8 cellular contexts compared by ENCODE assay signal in genomic region chr15:71295242-71296031, GRCh38.
DNase-seq lines count a peak whose midpoint lies in the region; ATAC-seq and TF ChIP-seq lines count a peak whose summit lies in the region.
"Had no signal": no experiment of that assay in that cellular context is flagged by ENCODE, and none has a peak within 500 bp of the region (broad histone marks: within the 10 kb centered on the region; RNA-seq: fewer than 3 reads in every experiment).

No MANE protein-coding gene starts in this region.

- H3K4me3 ChIP-seq in RWPE2 (ENCODE audit: severe bottlenecking) (no peak overlapping the region), fibroblast of villous mesenchyme (ENCODE audit: low read depth, low read length) (no peak overlapping the region), sigmoid colon (no peak overlapping the region)

- peaks cover 24% of the 10 kb centered on the region for H3K36me3 ChIP-seq in RWPE2 (ENCODE audit: low read depth)
- H3K36me3 ChIP-seq in sigmoid colon = no peaks in the 10 kb centered on the region

- intact Hi-C loops in sigmoid colon (cut with DNase I) = no loop called here

- H3K27me3 ChIP-seq in RWPE2 (ENCODE audit: insufficient read depth, poor library complexity, severe bottlenecking) (no peaks in the 10 kb centered on the region), sigmoid colon (no peaks in the 10 kb centered on the region)

- POLR2A ChIA-PET in HEK293T (lab: Yijun Ruan, JAX) = interaction anchor here (1.0 to 1.5 kb wide), 2 partner anchors 16 to 25 kb away, joined by 3 to 4 read pairs; no protein-coding TSS in a partner anchor

- TF ChIP-seq POLR2A in sigmoid colon (IDR thresholded peaks at IDR 0.05) = no peak

- H3K4me1 ChIP-seq in RWPE2 (ENCODE audit: insufficient read depth, poor library complexity, severe bottlenecking) = peaks cover 53% of the 10 kb centered on the region
- H3K4me1 ChIP-seq in sigmoid colon = peaks cover 0 to 22% (median 13%) of the 10 kb centered on the region in 4 donors

- H3K27me3 Mint-ChIP-seq in stimulated activated naive CD8-positive, alpha-beta T cell treated with anti-CD3 and anti-CD28 coated beads, Interleukin-15, amount 100 ng/mL, for 72 hours = peaks cover 10% of the 10 kb centered on the region

- H3K4me1 Mint-ChIP-seq in stimulated activated naive CD8-positive, alpha-beta T cell treated with anti-CD3 and anti-CD28 coated beads, Interleukin-15, amount 100 ng/mL, for 72 hours = peaks cover 12% of the 10 kb centered on the region

- WGBS in sigmoid colon, 2 donors = 17 to 34% methylated on average over 4 of the region's 4 CpGs

- no peaks in the 10 kb centered on the region for H3K9me3 ChIP-seq in RWPE2 (ENCODE audit: severe bottlenecking)
- no peaks in the 10 kb centered on the region for H3K9me3 ChIP-seq in sigmoid colon

- TF ChIP-seq EP300 in sigmoid colon (IDR thresholded peaks at IDR 0.05) = no peak

- H3K4me3 Mint-ChIP-seq in stimulated activated naive CD8-positive, alpha-beta T cell treated with anti-CD3 and anti-CD28 coated beads, Interleukin-15, amount 100 ng/mL, for 72 hours = no peak overlapping the region
- H3K4me3 Mint-ChIP-seq: endodermal cell had no signal

- peak overlapping the region; percentile 100 for H3K27ac ChIP-seq in RWPE2 (ENCODE audit: poor library complexity, severe bottlenecking)
- peak overlapping the region in 1 of 4 donors; percentile 11 for H3K27ac ChIP-seq in sigmoid colon

- ATAC-seq in RWPE2 (ENCODE audit: low read depth) (peak; percentile 72), GM19467 (IDR thresholded peaks at IDR 0.05; ENCODE audit: unreplicated experiment) (no peak)
- peak; percentile 86 for ATAC-seq in stimulated activated naive CD8-positive, alpha-beta T cell treated with anti-CD3 and anti-CD28 coated beads, Interleukin-15, amount 100 ng/mL, for 72 hours

- H3K9me3 Mint-ChIP-seq in stimulated activated naive CD8-positive, alpha-beta T cell treated with anti-CD3 and anti-CD28 coated beads, Interleukin-15, amount 100 ng/mL, for 72 hours = peaks cover 5 to 10% of the 10 kb centered on the region in 2 donors
- H3K9me3 Mint-ChIP-seq: endodermal cell had no signal

- peak overlapping the region in 1 of 2 donors; percentile 53 for H3K27ac Mint-ChIP-seq in stimulated activated naive CD8-positive, alpha-beta T cell treated with anti-CD3 and anti-CD28 coated beads, Interleukin-15, amount 100 ng/mL, for 72 hours
- H3K27ac Mint-ChIP-seq: endodermal cell had no signal

- CTCF ChIA-PET in HEK293T (lab: Yijun Ruan, JAX) = interaction anchor here (0.6 kb wide), 2 partner anchors 86 to 729 kb away, joined by 3 read pairs; no protein-coding TSS in a partner anchor

- TF ChIP-seq CTCF in RWPE2 (IDR thresholded peaks at IDR 0.05; ENCODE audit: poor library complexity, severe bottlenecking) (no peak), fibroblast of villous mesenchyme (IDR thresholded peaks at IDR 0.05; ENCODE audit: insufficient read depth, low read depth, low read length) (no peak), sigmoid colon (IDR thresholded peaks at IDR 0.05) (no peak)

- DNase-seq in HCEC 1CT (peak; percentile 100), RWPE2 (ENCODE audit: low spot score) (peak; percentile 94), fibroblast of villous mesenchyme (ENCODE audit: low read depth) (peak; percentile 95), sigmoid colon (no peak), HEK293T (ENCODE audit: extremely low spot score) (no peak)
- peak in 1 of 2 donors; percentile 10 for DNase-seq in stimulated activated naive CD8-positive, alpha-beta T cell treated with anti-CD3 and anti-CD28 coated beads, Interleukin-15, amount 100 ng/mL, for 72 hours
- DNase-seq: endodermal cell had no signal

TF ChIP-seq in HEK293T, 16 proteins besides CTCF, POLR2A, EP300 and RAD21:
- no peak for TF ChIP-seq NFRKB (IDR thresholded peaks at IDR 0.05)
- TF ChIP-seq ZNF384 (IDR thresholded peaks at IDR 0.05) = no peak
- TF ChIP-seq L3MBTL2 (conservative IDR thresholded peaks at IDR 0.05) = no peak
- no peak for TF ChIP-seq CTBP1 (IDR thresholded peaks at IDR 0.05; ENCODE audit: borderline replicate concordance)
- TF ChIP-seq FOXA1 (IDR thresholded peaks at IDR 0.05) = no peak
- no peak for TF ChIP-seq SP1 (IDR thresholded peaks at IDR 0.05)

Comparison
In these comparisons a context has a peak if more than half of its experiments do, and no peak if none do; other contexts are left out.
1. DNase-seq: peak in HCEC 1CT (single experiment), RWPE2 (single experiment) and fibroblast of villous mesenchyme (single experiment); none in sigmoid colon (single experiment) and HEK293T (single experiment).